In the genomic region with DNA sequence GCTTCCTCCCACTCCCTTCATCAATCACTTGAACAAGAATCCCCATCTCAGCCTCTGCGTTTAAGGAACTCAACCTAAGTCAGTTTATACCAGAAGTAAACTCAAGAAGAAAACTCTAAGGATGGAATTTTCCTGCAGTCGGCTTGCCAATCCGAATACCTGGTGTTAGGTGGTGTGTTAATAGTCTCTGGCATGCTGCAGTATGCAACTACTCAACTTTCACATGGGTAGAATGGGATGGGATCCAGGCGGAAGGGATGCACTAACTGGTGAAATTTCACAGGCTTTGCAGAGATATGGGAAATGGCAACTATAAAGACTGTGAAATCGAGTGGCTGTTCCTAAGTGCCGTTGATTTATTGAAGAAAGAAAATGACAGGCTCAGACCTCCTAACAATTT, we compare ENCODE assay signal across 19 cellular contexts.
DNase-seq lines count a peak whose midpoint lies in the region; ATAC-seq and TF ChIP-seq lines count a peak whose summit lies in the region.
"Had no signal": no experiment of that assay in that cellular context is flagged by ENCODE, and none has a peak within 500 bp of the region (broad histone marks: within the 10 kb centered on the region; RNA-seq: fewer than 3 reads in every experiment).

No MANE protein-coding gene starts in this region.

- in situ Hi-C loops in IMR-90 (cut with MboI; ENCODE audit: low sequenced_read_pairs): no loop called here

- peak; percentile 23 for DNase-seq in IMR-90
- peak; percentile 24 for DNase-seq in esophagus muscularis mucosa (ENCODE audit: extremely low spot score)
- DNase-seq in thyroid gland: peak; percentile 38 to 67
- no peak for DNase-seq in NCI-H526 treated with DMSO at 0.1 percent for 48 hours (lab: John Stamatoyannopoulos, UW)
- DNase-seq in Right ventricle myocardium inferior (ENCODE audit: missing footprints): no peak
- DNase-seq in NCI-H1092 (lab: John Stamatoyannopoulos, UW): no peak
- DNase-seq: Caco-2; CD4-positive, CD25-positive, alpha-beta regulatory T cell; CD8-positive, alpha-beta T cell; DMS153; DND-41; H9 had no signal

- peaks cover 16% of the 10 kb centered on the region for H3K4me1 Mint-ChIP-seq in nephron
- H3K4me1 Mint-ChIP-seq: CD4-positive, CD25-positive, alpha-beta regulatory T cell had no signal

- H3K23ac ChIP-seq in IMR-90 (ENCODE audit: low read depth, low read length): no peak overlapping the region

- TF ChIP-seq RAD21 in IMR-90 (IDR thresholded peaks at IDR 0.05; ENCODE audit: low read length): no peak

- no peak for TF ChIP-seq POLR2A in IMR-90 (IDR thresholded peaks at IDR 0.05; ENCODE audit: low read depth, low read length)
- TF ChIP-seq POLR2A in esophagus muscularis mucosa (IDR thresholded peaks at IDR 0.05; ENCODE audit: low read depth): no peak
- TF ChIP-seq POLR2A in thyroid gland (IDR thresholded peaks at IDR 0.05): no peak

- H2BK120ac ChIP-seq in IMR-90 (ENCODE audit: low read depth, low read length): no peak overlapping the region

- no peak overlapping the region for H3K4ac ChIP-seq in IMR-90 (ENCODE audit: low read depth, low read length)

- H3K9me1 ChIP-seq in IMR-90 (ENCODE audit: insufficient read depth, low read length): no peaks in the 10 kb centered on the region

- no peak overlapping the region for H4K8ac ChIP-seq in IMR-90 (ENCODE audit: low read depth in 2 of 2, low read length in 2 of 2)

- H2AFZ ChIP-seq in IMR-90 (replicated peaks; ENCODE audit: low read length, poor library complexity): no peak overlapping the region
- H2AFZ ChIP-seq: GM23338 had no signal

- no peak overlapping the region for H3K27ac ChIP-seq in IMR-90 (ENCODE audit: insufficient read depth, low read length)
- H3K27ac ChIP-seq in esophagus muscularis mucosa (replicated peaks in 1 of 4): no peak overlapping the region
- H3K27ac ChIP-seq in thyroid gland: no peak overlapping the region
- H3K27ac ChIP-seq: 22Rv1, BLaER1, C4-2B had no signal

- H4K91ac ChIP-seq in IMR-90 (ENCODE audit: insufficient read depth, low read depth, low read length): no peak overlapping the region

- no peak overlapping the region for H2BK15ac ChIP-seq in IMR-90 (ENCODE audit: low read depth, low read length)

- no peak for ATAC-seq in IMR-90 (ENCODE audit: low read depth)
- ATAC-seq in Right ventricle myocardium inferior: no peak
- ATAC-seq: CD8-positive, alpha-beta T cell; GM23338; HCT116 had no signal

- H3K9ac ChIP-seq in IMR-90 (ENCODE audit: low read depth, low read length): no peak overlapping the region
- H3K9ac ChIP-seq: BLaER1 had no signal

- no peak overlapping the region for H3K4me2 ChIP-seq in IMR-90 (ENCODE audit: low read depth, low read length)
- H3K4me2 ChIP-seq: BLaER1, GM23338 had no signal

- no peak overlapping the region for H3K18ac ChIP-seq in IMR-90 (ENCODE audit: low read depth, low read length)

- H3K56ac ChIP-seq in IMR-90 (ENCODE audit: extremely low read depth, insufficient read depth, low read length): no peak overlapping the region

- H3K36me3 ChIP-seq in IMR-90 (ENCODE audit: control insufficient read depth, insufficient read depth, low read length): no peaks in the 10 kb centered on the region
- no peaks in the 10 kb centered on the region for H3K36me3 ChIP-seq in esophagus muscularis mucosa
- H3K36me3 ChIP-seq in thyroid gland: no peaks in the 10 kb centered on the region
- H3K36me3 ChIP-seq: BLaER1 had no signal

- H3K27me3 ChIP-seq in IMR-90 (ENCODE audit: control insufficient read depth, insufficient read depth, low read length): peaks cover 4% of the 10 kb centered on the region; the same call in 1 of the 2 replicates
- no peaks in the 10 kb centered on the region for H3K27me3 ChIP-seq in esophagus muscularis mucosa
- no peaks in the 10 kb centered on the region for H3K27me3 ChIP-seq in thyroid gland
- H3K27me3 ChIP-seq: BLaER1 had no signal

- dilution Hi-C loops in IMR-90 (cut with HindIII; ENCODE audit: low sequenced_read_pairs, unreplicated experiment): no loop called here

- H4K20me1 ChIP-seq in IMR-90 (ENCODE audit: insufficient read depth, low read length): no peaks in the 10 kb centered on the region
- H4K20me1 ChIP-seq: BLaER1 had no signal

- peak overlapping the region; percentile 17 to 62 (median 36) for H3K27ac Mint-ChIP-seq in nephron
- H3K27ac Mint-ChIP-seq: B cell; CD4-positive, CD25-positive, alpha-beta regulatory T cell; CD8-positive, alpha-beta T cell; GM23338; H9 had no signal

- H3K4me3 Mint-ChIP-seq in nephron: no peak overlapping the region
- H3K4me3 Mint-ChIP-seq: B cell; CD4-positive, CD25-positive, alpha-beta regulatory T cell; CD8-positive, alpha-beta T cell; GM23338; H9 had no signal

- no TSS peak for BruUV-seq in IMR-90 (replicated peaks; lab: Mats Ljungman, UMichigan)

- H3K36me3 Mint-ChIP-seq in nephron (ENCODE audit: low read depth): no peaks in the 10 kb centered on the region
- H3K36me3 Mint-ChIP-seq: CD4-positive, CD25-positive, alpha-beta regulatory T cell; CD8-positive, alpha-beta T cell had no signal

- H3K9me3 Mint-ChIP-seq in nephron: peaks cover 3% of the 10 kb centered on the region

- H3K9me3 ChIP-seq in IMR-90 (ENCODE audit: control insufficient read depth, insufficient read depth, low read length): no peaks in the 10 kb centered on the region
- no peaks in the 10 kb centered on the region for H3K9me3 ChIP-seq in esophagus muscularis mucosa
- no peaks in the 10 kb centered on the region for H3K9me3 ChIP-seq in thyroid gland
- H3K9me3 ChIP-seq: Caco-2 had no signal

- no peak overlapping the region for H4K5ac ChIP-seq in IMR-90 (ENCODE audit: low read depth, low read length)

- intact Hi-C loops in IMR-90 (cut with micrococcal nuclease) (no loop called here), esophagus muscularis mucosa (cut with DNase I) (no loop called here), thyroid gland (cut with DNase I) (no loop called here), Right ventricle myocardium inferior (cut with DNase I) (no loop called here)

- H3K14ac ChIP-seq in IMR-90 (replicated peaks; ENCODE audit: low read depth, low read length): no peak overlapping the region

- TF ChIP-seq EP300 in esophagus muscularis mucosa (IDR thresholded peaks at IDR 0.05): no peak

- no peak for TF ChIP-seq CTCF in IMR-90 (conservative IDR thresholded peaks at IDR 0.05; ENCODE audit: low read depth, low read length)
- no peak for TF ChIP-seq CTCF in esophagus muscularis mucosa (IDR thresholded peaks at IDR 0.05)
- no peak for TF ChIP-seq CTCF in nephron (IDR thresholded peaks at IDR 0.05; ENCODE audit: unreplicated experiment in 3 of 3)
- TF ChIP-seq CTCF in thyroid gland (IDR thresholded peaks at IDR 0.05): no peak

- no peak overlapping the region for H2AK5ac ChIP-seq in IMR-90 (ENCODE audit: low read depth, low read length)

- no peak overlapping the region for H2BK20ac ChIP-seq in IMR-90 (ENCODE audit: low read depth, low read length)

- POLR2A ChIA-PET in IMR-90 (lab: Charles Lee; ENCODE audit: unreplicated experiment): no interaction called here

- H3K79me1 ChIP-seq in IMR-90 (ENCODE audit: low read depth in 1 of 2, low read length in 2 of 2): no peaks in the 10 kb centered on the region

- no peak overlapping the region for H2BK5ac ChIP-seq in IMR-90 (ENCODE audit: low read depth, low read length, poor library complexity, severe bottlenecking)

- no peak overlapping the region for H3K4me3 ChIP-seq in IMR-90 (ENCODE audit: insufficient read depth, low read depth, low read length)
- no peak overlapping the region for H3K4me3 ChIP-seq in esophagus muscularis mucosa
- H3K4me3 ChIP-seq in thyroid gland (replicated peaks in 1 of 3): no peak overlapping the region
- H3K4me3 ChIP-seq: BLaER1, GM23338 had no signal

- H3K4me1 ChIP-seq in IMR-90 (ENCODE audit: control insufficient read depth, insufficient read depth, low read length): peaks cover 3% of the 10 kb centered on the region; the same call in 1 of the 2 replicates
- H3K4me1 ChIP-seq in esophagus muscularis mucosa: peaks cover 0 to 3% (median 0%) of the 10 kb centered on the region in 4 donors
- peaks cover 0 to 5% of the 10 kb centered on the region in 2 donors for H3K4me1 ChIP-seq in thyroid gland
- H3K4me1 ChIP-seq: Caco-2 had no signal

- WGBS in IMR-90 (ENCODE audit: extremely low coverage in 2 of 2, insufficient read length in 1 of 2), 2 experiments: 86% methylated on average over 1 of the region's 6 CpGs; no CpG with 5 or more reads in 1 of the 2 experiments
- 60% methylated on average over 6 of the region's 6 CpGs for WGBS in esophagus muscularis mucosa
- WGBS in thyroid gland, 2 donors: 56 to 65% methylated on average over 6 of the region's 6 CpGs

- H3K27me3 Mint-ChIP-seq in nephron (ENCODE audit: low read depth): peaks cover 5% of the 10 kb centered on the region
- H3K27me3 Mint-ChIP-seq: B cell; CD4-positive, CD25-positive, alpha-beta regulatory T cell had no signal

- CTCF ChIA-PET in IMR-90 (lab: Yijun Ruan, JAX): no interaction called here

- H2AK9ac ChIP-seq in IMR-90 (replicated peaks; ENCODE audit: low read depth, low read length, poor library complexity): no peak overlapping the region

TF ChIP-seq in IMR-90, 13 proteins besides CTCF, POLR2A, EP300 and RAD21 (continues in another document):
- TF ChIP-seq, protein P1, sequence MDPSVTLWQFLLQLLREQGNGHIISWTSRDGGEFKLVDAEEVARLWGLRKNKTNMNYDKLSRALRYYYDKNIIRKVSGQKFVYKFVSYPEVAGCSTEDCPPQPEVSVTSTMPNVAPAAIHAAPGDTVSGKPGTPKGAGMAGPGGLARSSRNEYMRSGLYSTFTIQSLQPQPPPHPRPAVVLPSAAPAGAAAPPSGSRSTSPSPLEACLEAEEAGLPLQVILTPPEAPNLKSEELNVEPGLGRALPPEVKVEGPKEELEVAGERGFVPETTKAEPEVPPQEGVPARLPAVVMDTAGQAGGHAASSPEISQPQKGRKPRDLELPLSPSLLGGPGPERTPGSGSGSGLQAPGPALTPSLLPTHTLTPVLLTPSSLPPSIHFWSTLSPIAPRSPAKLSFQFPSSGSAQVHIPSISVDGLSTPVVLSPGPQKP (IDR thresholded peaks at IDR 0.05; ENCODE audit: borderline replicate concordance, low read depth, low read length): no peak
- TF ChIP-seq BHLHE40 (IDR thresholded peaks at IDR 0.05; ENCODE audit: low read depth, low read length): no peak
- TF ChIP-seq NFE2L2 (IDR thresholded peaks at IDR 0.05; ENCODE audit: low read depth, low read length): no peak
- no peak for TF ChIP-seq FOS (IDR thresholded peaks at IDR 0.05; ENCODE audit: low read depth, low read length)
- TF ChIP-seq, protein P2, sequence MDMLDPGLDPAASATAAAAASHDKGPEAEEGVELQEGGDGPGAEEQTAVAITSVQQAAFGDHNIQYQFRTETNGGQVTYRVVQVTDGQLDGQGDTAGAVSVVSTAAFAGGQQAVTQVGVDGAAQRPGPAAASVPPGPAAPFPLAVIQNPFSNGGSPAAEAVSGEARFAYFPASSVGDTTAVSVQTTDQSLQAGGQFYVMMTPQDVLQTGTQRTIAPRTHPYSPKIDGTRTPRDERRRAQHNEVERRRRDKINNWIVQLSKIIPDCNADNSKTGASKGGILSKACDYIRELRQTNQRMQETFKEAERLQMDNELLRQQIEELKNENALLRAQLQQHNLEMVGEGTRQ (IDR thresholded peaks at IDR 0.05; ENCODE audit: low read depth, low read length): no peak
- no peak for TF ChIP-seq SMC3 (IDR thresholded peaks at IDR 0.05; ENCODE audit: low read depth, low read length)
- no peak for TF ChIP-seq CEBPB (IDR thresholded peaks at IDR 0.05; ENCODE audit: low read depth, low read length)
- TF ChIP-seq MAZ (IDR thresholded peaks at IDR 0.05; ENCODE audit: borderline replicate concordance, low read depth, low read length): no peak

Comparison
In these comparisons a context has a peak if more than half of its experiments do, and no peak if none do; other contexts are left out.
1. DNase-seq: peak in IMR-90 (single experiment), esophagus muscularis mucosa (single experiment) and thyroid gland (2 of 2); none in NCI-H526 treated with DMSO at 0.1 percent for 48 hours (single experiment), Right ventricle myocardium inferior (single experiment) and NCI-H1092 (single experiment).